In genomic region chr1:151346082-151346768, GRCh38 we compare ENCODE assay signal across 1 cellular context.
TF ChIP-seq lines count a peak whose summit lies in the region.

No MANE protein-coding gene starts in this region.

TF ChIP-seq in GM23338, 12 proteins besides CTCF, POLR2A, EP300 and RAD21 (continued from another document):
- TF ChIP-seq ZNF462 (CRISPR knock-in tag; IDR thresholded peaks at IDR 0.05) (no peak), ETS1 (IDR thresholded peaks at IDR 0.05) (no peak), ZNF114 (CRISPR knock-in tag; IDR thresholded peaks at IDR 0.05) (no peak), JUNB (IDR thresholded peaks at IDR 0.05; ENCODE audit: unreplicated experiment) (no peak)
TF ChIP-seq in GM23338: peak in this region for 0.
